26 cellular contexts compared by ENCODE assay signal in genomic region chr1:207067185-207067584, GRCh38. TPM values are rescaled to one million over a fixed set of nuclear protein-coding genes. Genes with fewer than 3 reads are reported as not detected.
DNase-seq lines count a peak whose midpoint lies in the region; TF ChIP-seq lines count a peak whose summit lies in the region.
"Had no signal": no experiment of that assay in that cellular context is flagged by ENCODE, and none has a peak within 500 bp of the region (broad histone marks: within the 10 kb centered on the region; RNA-seq: fewer than 3 reads in every experiment).

No MANE protein-coding gene starts in this region.

- no peaks in the 10 kb centered on the region for H3K79me1 ChIP-seq in trophoblast cell (ENCODE audit: low read length)

- H3K27ac Mint-ChIP-seq in activated CD4-positive, alpha-beta memory T cell treated with anti-CD3 and anti-CD28 coated beads, Interleukin-2, amount 10 ng/mL, durations not matched to agents 7 days and 5 days: no peak overlapping the region
- H3K27ac Mint-ChIP-seq: CD4-positive, CD25-positive, alpha-beta regulatory T cell; HFFc6 had no signal

- no peak for TF ChIP-seq CTCF in VCaP (conservative IDR thresholded peaks at IDR 0.05)
- TF ChIP-seq CTCF in stomach (IDR thresholded peaks at IDR 0.05): no peak

- H3K36me3 ChIP-seq in duodenal mucosa (ENCODE audit: control insufficient read depth in 1 of 2, insufficient read depth in 2 of 2, low read length in 2 of 2) (peaks cover 55 to 76% of the 10 kb centered on the region in 2 donors), mucosa of rectum (ENCODE audit: control insufficient read depth in 2 of 2, insufficient read depth in 2 of 2, low read length in 2 of 2) (peaks cover 62 to 74% of the 10 kb centered on the region in 2 donors), stomach (peaks cover 49 to 100% (median 99%) of the 10 kb centered on the region in 4 donors), trophoblast cell (ENCODE audit: control insufficient read depth in 1 of 2, insufficient read depth in 2 of 2, low read length in 2 of 2) (peaks cover 22 to 34% of the 10 kb centered on the region in 2 experiments)

- H4K91ac ChIP-seq in trophoblast cell (ENCODE audit: low read depth, low read length): no peak overlapping the region

- H3K79me2 ChIP-seq in trophoblast cell (ENCODE audit: control insufficient read depth, insufficient read depth, low read length, poor library complexity): no peaks in the 10 kb centered on the region

- H3K4me1 ChIP-seq in duodenal mucosa (ENCODE audit: control insufficient read depth in 1 of 2, insufficient read depth in 2 of 2, low read length in 2 of 2): peaks cover 24 to 47% of the 10 kb centered on the region in 2 donors
- H3K4me1 ChIP-seq in mucosa of rectum (ENCODE audit: control insufficient read depth in 2 of 2, insufficient read depth in 2 of 2, low read length in 2 of 2): peaks cover 8 to 36% of the 10 kb centered on the region in 2 donors
- peaks cover 0 to 41% (median 19%) of the 10 kb centered on the region in 4 donors for H3K4me1 ChIP-seq in stomach
- H3K4me1 ChIP-seq in trophoblast cell (ENCODE audit: control insufficient read depth in 1 of 2, insufficient read depth in 2 of 2, low read length in 2 of 2): no peaks in the 10 kb centered on the region

- no peak overlapping the region for H2BK120ac ChIP-seq in trophoblast cell (ENCODE audit: insufficient read depth, low read length, poor library complexity)

- no peaks in the 10 kb centered on the region for H3K9me3 Mint-ChIP-seq in activated CD4-positive, alpha-beta memory T cell treated with anti-CD3 and anti-CD28 coated beads, Interleukin-2, amount 10 ng/mL, durations not matched to agents 7 days and 5 days
- H3K9me3 Mint-ChIP-seq: HFFc6 had no signal

- no peak overlapping the region for H2BK12ac ChIP-seq in trophoblast cell (ENCODE audit: low read length)

- intact Hi-C loops in stomach (cut with DNase I; ENCODE audit: low total_unique reads): no loop called here

- no peak overlapping the region for H3K4ac ChIP-seq in trophoblast cell (ENCODE audit: low read depth, low read length)

- H3K36me3 Mint-ChIP-seq in activated CD4-positive, alpha-beta memory T cell treated with anti-CD3 and anti-CD28 coated beads, Interleukin-2, amount 10 ng/mL, durations not matched to agents 7 days and 5 days (ENCODE audit: low read depth): no peaks in the 10 kb centered on the region

- CTCF ChIA-PET in activated CD4-positive, alpha-beta memory T cell treated with anti-CD3 and anti-CD28 coated beads, Interleukin-2, amount 10 ng/mL, durations not matched to agents 7 days and 5 days (lab: Charles Lee): no interaction called here

- POLR2A ChIA-PET in activated CD4-positive, alpha-beta memory T cell treated with anti-CD3 and anti-CD28 coated beads, Interleukin-2, amount 10 ng/mL, durations not matched to agents 7 days and 5 days (lab: Charles Lee): no interaction called here

- H3K9ac ChIP-seq in duodenal mucosa (ENCODE audit: low read depth in 1 of 2, low read length in 2 of 2): peak overlapping the region; percentile 0 to 48
- peak overlapping the region; percentile 34 to 64 for H3K9ac ChIP-seq in mucosa of rectum (ENCODE audit: low read depth in 1 of 2, low read length in 2 of 2)
- H3K9ac ChIP-seq in trophoblast cell (ENCODE audit: low read length): no peak overlapping the region
- H3K9ac ChIP-seq: KMS-11, SK-N-SH had no signal

- no peak overlapping the region for H4K12ac ChIP-seq in trophoblast cell (ENCODE audit: low read depth, low read length)

- H3K27ac ChIP-seq in VCaP (peak overlapping the region; percentile 40), duodenal mucosa (ENCODE audit: low read depth, low read length) (peak overlapping the region; percentile 67), mucosa of rectum (ENCODE audit: low read depth in 2 of 2, low read length in 2 of 2) (peak overlapping the region; percentile 92 to 94), stomach (peak overlapping the region in 4 of 5 donors; percentile 26 to 66 (median 50)), trophoblast cell (ENCODE audit: low read depth, low read length) (no peak overlapping the region)
- H3K27ac ChIP-seq: HL-60, KMS-11 had no signal

- H2AK5ac ChIP-seq in trophoblast cell (ENCODE audit: low read length): no peak overlapping the region

- peak overlapping the region in 1 of 2 donors; percentile 32 for H3K4me3 ChIP-seq in duodenal mucosa (ENCODE audit: low read depth in 1 of 2, low read length in 2 of 2)
- H3K4me3 ChIP-seq in mucosa of rectum (ENCODE audit: low read length in 2 of 2): peak overlapping the region; percentile 52 to 64
- H3K4me3 ChIP-seq in stomach: no peak overlapping the region
- H3K4me3 ChIP-seq in trophoblast cell (ENCODE audit: low read depth, low read length): no peak overlapping the region

- DNase-seq in stomach (no peak), trophoblast cell (no peak), NCI-H345 (lab: John Stamatoyannopoulos, UW) (no peak)
- DNase-seq in activated CD4-positive, alpha-beta memory T cell treated with anti-CD3 and anti-CD28 coated beads, Interleukin-2, amount 10 ng/mL, durations not matched to agents 7 days and 5 days: no peak
- DNase-seq: CD4-positive, CD25-positive, alpha-beta regulatory T cell; EL; GF-D8; H7; HFFc6; IMR-90; NCI-H1092 treated with DMSO at 0.1 percent for 48 hours; NCI-H146; NCI-H2029; NCI-H2227 treated with DMSO at 0.1 percent for 48 hours; NCI-H510A treated with DMSO at 0.1 percent for 48 hours; NCI-H774; NK-92 treated with Interleukin-12 subunit alpha and Interleukin-12 subunit beta, amount 100 ng/mL, for 24 hours; SIG-M5; SK-N-SH had no signal

- no peaks in the 10 kb centered on the region for H3K27me3 ChIP-seq in duodenal mucosa (ENCODE audit: control insufficient read depth in 1 of 2, insufficient read depth in 2 of 2, low read length in 2 of 2)
- H3K27me3 ChIP-seq in mucosa of rectum (ENCODE audit: control insufficient read depth in 2 of 2, insufficient read depth in 2 of 2, low read length in 2 of 2): no peaks in the 10 kb centered on the region
- H3K27me3 ChIP-seq in stomach: no peaks in the 10 kb centered on the region
- H3K27me3 ChIP-seq in trophoblast cell (ENCODE audit: insufficient read depth, low read length): no peaks in the 10 kb centered on the region

- no peak overlapping the region for H3K4me3 Mint-ChIP-seq in activated CD4-positive, alpha-beta memory T cell treated with anti-CD3 and anti-CD28 coated beads, Interleukin-2, amount 10 ng/mL, durations not matched to agents 7 days and 5 days
- H3K4me3 Mint-ChIP-seq: CD4-positive, CD25-positive, alpha-beta regulatory T cell; HFFc6 had no signal

- no peak for TF ChIP-seq EP300 in stomach (IDR thresholded peaks at IDR 0.05)

- H3K9me3 ChIP-seq in duodenal mucosa (ENCODE audit: control insufficient read depth in 1 of 2, low read length in 2 of 2): no peaks in the 10 kb centered on the region
- H3K9me3 ChIP-seq in mucosa of rectum (ENCODE audit: control insufficient read depth in 2 of 2, low read length in 2 of 2): no peaks in the 10 kb centered on the region
- H3K9me3 ChIP-seq in stomach: no peaks in the 10 kb centered on the region
- H3K9me3 ChIP-seq in trophoblast cell (ENCODE audit: insufficient read depth, low read depth, low read length): no peaks in the 10 kb centered on the region
- H3K9me3 ChIP-seq: SK-N-SH had no signal

- 22 to 38% (median 28%) methylated on average over 3 of the region's 3 CpGs for WGBS in stomach, 5 donors
- WGBS in trophoblast cell (ENCODE audit: extremely low coverage, insufficient coverage, insufficient read length): no CpG with 5 or more reads among the region's 3 CpGs

- no peak overlapping the region for H2AFZ ChIP-seq in trophoblast cell (ENCODE audit: insufficient read depth, low read length, poor library complexity)

- H3K14ac ChIP-seq in trophoblast cell (ENCODE audit: low read length): no peak overlapping the region

- TF ChIP-seq POLR2A in stomach (IDR thresholded peaks at IDR 0.05): no peak

- no peak overlapping the region for H2BK5ac ChIP-seq in trophoblast cell (ENCODE audit: low read depth, low read length, poor library complexity)

- H4K8ac ChIP-seq in trophoblast cell (ENCODE audit: low read depth, low read length): no peak overlapping the region

- no peak overlapping the region for H3K23ac ChIP-seq in trophoblast cell (ENCODE audit: low read length)

- no peak overlapping the region for H3K4me2 ChIP-seq in trophoblast cell (ENCODE audit: low read length)
- H3K4me2 ChIP-seq: KMS-11, SK-N-SH had no signal

- H3K27me3 Mint-ChIP-seq in activated CD4-positive, alpha-beta memory T cell treated with anti-CD3 and anti-CD28 coated beads, Interleukin-2, amount 10 ng/mL, durations not matched to agents 7 days and 5 days: no peaks in the 10 kb centered on the region

- H3K4me1 Mint-ChIP-seq in activated CD4-positive, alpha-beta memory T cell treated with anti-CD3 and anti-CD28 coated beads, Interleukin-2, amount 10 ng/mL, durations not matched to agents 7 days and 5 days: peaks cover 26% of the 10 kb centered on the region

- H3K18ac ChIP-seq in trophoblast cell (ENCODE audit: low read length): no peak overlapping the region

RNA-seq across cellular contexts. Expression of gene PFKFB2, which starts 14.1 kb away (rescaled TPM):
- total RNA-seq in stomach: 10 to 100 TPM in 4 of 5 donors, 1 to 10 TPM in 1; 2.3 to 97.3 (median 29.1) TPM
- polyA plus RNA-seq in stomach: 1 to 10 TPM; 5.1 to 9.3 (median 6.7) TPM
- total RNA-seq in activated CD4-positive, alpha-beta memory T cell treated with anti-CD3 and anti-CD28 coated beads, Interleukin-2, amount 10 ng/mL, durations not matched to agents 7 days and 5 days: 1 to 10 TPM; 1.5 to 1.7 TPM
- 7.5 and 7.6 TPM in 2 replicates for polyA plus RNA-seq in trophoblast cell (2013)

RNA-seq across cellular contexts. Expression of gene YOD1, which starts 16.2 kb away (rescaled TPM):
- total RNA-seq in stomach: 10 to 100 TPM in 2 of 5 donors, 1 to 10 TPM in 3; 2.3 to 47.9 (median 9.4) TPM
- 1 to 10 TPM; 1.5 to 3.2 (median 1.5) TPM for polyA plus RNA-seq in stomach
- total RNA-seq in activated CD4-positive, alpha-beta memory T cell treated with anti-CD3 and anti-CD28 coated beads, Interleukin-2, amount 10 ng/mL, durations not matched to agents 7 days and 5 days: 1 to 10 TPM; 9.1 to 9.4 TPM
- polyA plus RNA-seq in trophoblast cell (2013): 9.4 and 9.6 TPM in 2 replicates

RNA-seq across cellular contexts. Expression of gene C4BPB, which starts 21.5 kb away (rescaled TPM):
- total RNA-seq in stomach: 1 to 10 TPM in 2 of 5 donors, not detected in 3; 3.5 to 6.2 TPM
- polyA plus RNA-seq in stomach: 10 to 100 TPM in 2 of 3 donors, 1 to 10 TPM in 1; 8.5 to 18.9 (median 14.8) TPM
- total RNA-seq in activated CD4-positive, alpha-beta memory T cell treated with anti-CD3 and anti-CD28 coated beads, Interleukin-2, amount 10 ng/mL, durations not matched to agents 7 days and 5 days: 1 to 10 TPM in 1 of 2 experiments, under 1 TPM in 1; 0.43 to 1.2 TPM
- polyA plus RNA-seq in trophoblast cell (2013): 0.37 and 0.42 TPM in 2 replicates
- total RNA-seq: A673, H7, IMR-90 had no signal
- polyA plus RNA-seq: BJ; CD4-positive, CD25-positive, alpha-beta regulatory T cell; IMR-90; SK-N-SH had no signal

RNA-seq across cellular contexts. Expression of gene C1orf116, which starts 34.6 kb away (rescaled TPM):
- total RNA-seq in stomach: 10 to 100 TPM; 18.0 to 91.7 (median 59.5) TPM
- 10 to 100 TPM; 17.1 to 50.4 (median 29.7) TPM for polyA plus RNA-seq in stomach
- under 1 TPM in 1 of 2 experiments, not detected in 1; 0.08 TPM for total RNA-seq in activated CD4-positive, alpha-beta memory T cell treated with anti-CD3 and anti-CD28 coated beads, Interleukin-2, amount 10 ng/mL, durations not matched to agents 7 days and 5 days
- polyA plus RNA-seq in trophoblast cell (2013): 2.6 and 2.8 TPM in 2 replicates
- polyA plus RNA-seq: BJ; CD4-positive, CD25-positive, alpha-beta regulatory T cell had no signal

RNA-seq across cellular contexts. Expression of gene C4BPA, which starts 36.8 kb away (rescaled TPM):
- 10 to 100 TPM in 1 of 5 donors, not detected in 4; 24.6 TPM for total RNA-seq in stomach
- polyA plus RNA-seq in stomach: 1 to 10 TPM in 2 of 3 donors, not detected in 1; 1.2 to 2.5 TPM
- not detected for total RNA-seq in activated CD4-positive, alpha-beta memory T cell treated with anti-CD3 and anti-CD28 coated beads, Interleukin-2, amount 10 ng/mL, durations not matched to agents 7 days and 5 days
- polyA plus RNA-seq in trophoblast cell (2013): not detected in 2 replicates
- total RNA-seq: A673; CD4-positive, CD25-positive, alpha-beta regulatory T cell; H7; HFFc6; IMR-90 had no signal
- polyA plus RNA-seq: BJ; CD4-positive, CD25-positive, alpha-beta regulatory T cell; IMR-90; SK-N-SH had no signal

Comparison
In these comparisons a context has a peak if more than half of its experiments do, and no peak if none do; other contexts are left out.
1. H3K4me3 ChIP-seq: peak in mucosa of rectum (2 of 2); none in stomach (0 of 4) and trophoblast cell (single experiment).